Comparison of ENCODE assay signal across 8 cellular contexts in the genomic region with DNA sequence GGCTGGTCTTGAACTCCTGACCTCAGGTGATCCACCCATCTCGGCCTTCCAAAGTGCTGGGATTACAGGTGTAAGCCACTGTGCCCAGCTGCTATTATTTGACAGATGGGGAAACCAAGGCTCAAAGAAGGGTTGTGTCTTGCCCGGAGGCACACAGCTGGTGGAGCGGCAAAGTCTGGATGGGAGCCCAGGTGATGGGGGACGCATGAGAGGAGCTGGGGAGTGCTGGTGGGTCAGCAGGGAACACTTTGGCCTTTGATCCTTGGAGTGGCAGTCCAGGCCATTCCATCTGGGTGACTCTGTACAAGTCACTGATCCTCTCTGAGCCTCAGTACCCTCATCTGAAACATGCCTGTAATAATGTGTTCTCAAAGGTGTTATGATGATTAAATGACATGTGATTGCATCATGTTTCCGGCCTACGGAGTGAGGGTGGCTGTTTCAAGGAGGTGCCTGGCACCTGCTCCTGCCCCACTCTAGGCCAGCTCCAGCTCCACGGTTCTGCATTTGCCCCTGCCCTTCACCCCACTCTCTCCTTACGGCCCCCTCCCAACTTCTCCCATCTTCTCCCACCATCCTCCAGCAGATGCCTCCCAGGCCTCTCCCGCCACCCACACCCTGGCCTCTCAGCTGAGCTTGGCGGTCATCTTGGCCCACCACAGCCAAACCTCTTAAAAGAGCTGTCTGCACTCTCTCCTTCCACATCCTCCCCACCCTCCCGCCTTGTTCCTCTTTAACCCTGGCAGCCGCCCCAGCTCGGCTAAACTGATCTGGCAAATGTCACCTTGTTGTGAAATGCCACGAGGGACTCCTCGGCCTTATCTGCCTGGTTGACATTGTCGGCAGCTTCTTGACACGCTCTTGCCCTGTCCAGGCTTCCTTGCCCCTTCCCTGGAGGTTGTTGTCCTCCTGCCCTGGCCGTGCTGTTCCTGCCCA. TPM values are rescaled to one million over a fixed set of nuclear protein-coding genes. Genes with fewer than 3 reads are reported as not detected.
DNase-seq lines count a peak whose midpoint lies in the region; ATAC-seq, FAIRE-seq and TF ChIP-seq lines count a peak whose summit lies in the region.

No MANE protein-coding gene starts in this region.

- FAIRE-seq in bronchial epithelial cell (lab: Jason Lieb, UNC): no peak

- H3K27me3 ChIP-seq in bronchial epithelial cell (ENCODE audit: control insufficient read depth, insufficient read depth, low read length): no peaks in the 10 kb centered on the region

- H3K27ac Mint-ChIP-seq in mesothelial cell of epicardium: peak overlapping the region; percentile 87

- ATAC-seq in GM18511 (IDR thresholded peaks at IDR 0.05; ENCODE audit: unreplicated experiment): no peak

- no peaks in the 10 kb centered on the region for H3K27me3 Mint-ChIP-seq in mesothelial cell of epicardium (ENCODE audit: low read depth)

- H3K36me3 Mint-ChIP-seq in mesothelial cell of epicardium: peaks cover 10% of the 10 kb centered on the region

- CTCF ChIA-PET in RWPE1 (lab: Yijun Ruan, JAX): interaction anchor here (1.3 to 2.4 kb wide), 4 partner anchors 10 to 24 kb away, joined by 4 to 14 read pairs (median 7); no protein-coding TSS in a partner anchor

- H3K4me1 Mint-ChIP-seq in mesothelial cell of epicardium: peaks cover 40% of the 10 kb centered on the region

- H3K4me3 Mint-ChIP-seq in mesothelial cell of epicardium: no peak overlapping the region

- H3K9me3 Mint-ChIP-seq in mesothelial cell of epicardium: no peaks in the 10 kb centered on the region

- H3K4me3 ChIP-seq in bronchial epithelial cell (ENCODE audit: low read depth, low read length) (no peak overlapping the region), urinary bladder (ENCODE audit: low read depth, low read length) (no peak overlapping the region)

- H3K36me3 ChIP-seq in bronchial epithelial cell (ENCODE audit: control insufficient read depth, insufficient read depth, low read length): peaks cover 12% of the 10 kb centered on the region
- H3K36me3 ChIP-seq in urinary bladder (ENCODE audit: insufficient read depth): no peaks in the 10 kb centered on the region

- H3K4me1 ChIP-seq in urinary bladder (ENCODE audit: insufficient read depth): no peaks in the 10 kb centered on the region

- 22% methylated on average over 18 of the region's 18 CpGs for WGBS in urinary bladder

- POLR2A ChIA-PET in RWPE1 (lab: Yijun Ruan, JAX; ENCODE audit: low non-redundant PET): interaction anchor here (1.2 kb wide), 1 partner anchor 89 kb away, joined by 4 read pairs; no protein-coding TSS in a partner anchor

- peak; percentile 86 for DNase-seq in GF-D8 (lab: John Stamatoyannopoulos, UW)
- no peak for DNase-seq in RWPE1 (ENCODE audit: low spot score)
- peak; percentile 69 for DNase-seq in bronchial epithelial cell (ENCODE audit: low read depth)
- DNase-seq in mesothelial cell of epicardium (ENCODE audit: low spot score in 2 of 2, unreplicated experiment in 2 of 2): no peak
- no peak for DNase-seq in cerebellum (ENCODE audit: low spot score)
- no peak for DNase-seq in NCI-H2171 treated with DMSO at 0.1 percent for 48 hours (lab: John Stamatoyannopoulos, UW)

- TF ChIP-seq CTCF in RWPE1 (conservative IDR thresholded peaks at IDR 0.05; ENCODE audit: low read depth) (no peak), bronchial epithelial cell (IDR thresholded peaks at IDR 0.05; ENCODE audit: insufficient read depth, low read length, severe bottlenecking) (no peak), mesothelial cell of epicardium (IDR thresholded peaks at IDR 0.05; ENCODE audit: unreplicated experiment) (no peak)

- H3K27ac ChIP-seq in RWPE1: peak overlapping the region; percentile 82
- H3K27ac ChIP-seq in urinary bladder (ENCODE audit: low read depth): peak overlapping the region; percentile 55

RNA-seq across cellular contexts. Expression of a gene that starts 5.5 kb away (rescaled TPM):
- 58.7 and 71.7 TPM in 2 replicates for total RNA-seq in bronchial epithelial cell
- 365 to 369 TPM (median 367 TPM) in 3 replicates for total RNA-seq in mesothelial cell of epicardium
- 53.9 TPM for total RNA-seq in urinary bladder
- 96.5 TPM for polyA plus RNA-seq in urinary bladder
- 139 TPM for total RNA-seq in cerebellum

RNA-seq across cellular contexts. Expression of a gene that starts 18.4 kb away (rescaled TPM):
- total RNA-seq in bronchial epithelial cell (19.5 and 26.2 TPM in 2 replicates), mesothelial cell of epicardium (472 to 494 TPM (median 482 TPM) in 3 replicates), urinary bladder (102 TPM), cerebellum (10.4 TPM)
- 728 TPM for polyA plus RNA-seq in urinary bladder

RNA-seq across cellular contexts. Expression of a gene that starts 30.6 kb away (rescaled TPM):
- total RNA-seq in bronchial epithelial cell (0.53 and 1.4 TPM in 2 replicates), mesothelial cell of epicardium (4.7 to 7.8 TPM (median 5.8 TPM) in 3 replicates), urinary bladder (2.9 TPM), cerebellum (6.4 TPM)
- polyA plus RNA-seq in urinary bladder: 8.5 TPM

RNA-seq across cellular contexts. Expression of a gene that starts 32.4 kb away (rescaled TPM):
- total RNA-seq in bronchial epithelial cell: 3.1 and 5.0 TPM in 2 replicates
- 5.3 to 5.9 TPM (median 5.7 TPM) in 3 replicates for total RNA-seq in mesothelial cell of epicardium
- 0.58 TPM for total RNA-seq in urinary bladder
- polyA plus RNA-seq in urinary bladder: 2.4 TPM
- 5.9 TPM for total RNA-seq in cerebellum

RNA-seq across cellular contexts. Expression of a gene that starts 37.8 kb away (rescaled TPM):
- total RNA-seq in bronchial epithelial cell: 108 and 250 TPM in 2 replicates
- 91.2 to 101 TPM (median 95.4 TPM) in 3 replicates for total RNA-seq in mesothelial cell of epicardium
- total RNA-seq in urinary bladder: 27.4 TPM
- polyA plus RNA-seq in urinary bladder: 65.6 TPM
- 50.5 TPM for total RNA-seq in cerebellum

Comparison
In these comparisons a context has a peak if more than half of its experiments do, and no peak if none do; other contexts are left out.
1. DNase-seq: peak in GF-D8 (single experiment) and bronchial epithelial cell (single experiment); none in RWPE1 (single experiment), mesothelial cell of epicardium (0 of 2), cerebellum (single experiment) and NCI-H2171 treated with DMSO at 0.1 percent for 48 hours (single experiment).